Comparison of ENCODE assay signal across 18 cellular contexts in the genomic region with DNA sequence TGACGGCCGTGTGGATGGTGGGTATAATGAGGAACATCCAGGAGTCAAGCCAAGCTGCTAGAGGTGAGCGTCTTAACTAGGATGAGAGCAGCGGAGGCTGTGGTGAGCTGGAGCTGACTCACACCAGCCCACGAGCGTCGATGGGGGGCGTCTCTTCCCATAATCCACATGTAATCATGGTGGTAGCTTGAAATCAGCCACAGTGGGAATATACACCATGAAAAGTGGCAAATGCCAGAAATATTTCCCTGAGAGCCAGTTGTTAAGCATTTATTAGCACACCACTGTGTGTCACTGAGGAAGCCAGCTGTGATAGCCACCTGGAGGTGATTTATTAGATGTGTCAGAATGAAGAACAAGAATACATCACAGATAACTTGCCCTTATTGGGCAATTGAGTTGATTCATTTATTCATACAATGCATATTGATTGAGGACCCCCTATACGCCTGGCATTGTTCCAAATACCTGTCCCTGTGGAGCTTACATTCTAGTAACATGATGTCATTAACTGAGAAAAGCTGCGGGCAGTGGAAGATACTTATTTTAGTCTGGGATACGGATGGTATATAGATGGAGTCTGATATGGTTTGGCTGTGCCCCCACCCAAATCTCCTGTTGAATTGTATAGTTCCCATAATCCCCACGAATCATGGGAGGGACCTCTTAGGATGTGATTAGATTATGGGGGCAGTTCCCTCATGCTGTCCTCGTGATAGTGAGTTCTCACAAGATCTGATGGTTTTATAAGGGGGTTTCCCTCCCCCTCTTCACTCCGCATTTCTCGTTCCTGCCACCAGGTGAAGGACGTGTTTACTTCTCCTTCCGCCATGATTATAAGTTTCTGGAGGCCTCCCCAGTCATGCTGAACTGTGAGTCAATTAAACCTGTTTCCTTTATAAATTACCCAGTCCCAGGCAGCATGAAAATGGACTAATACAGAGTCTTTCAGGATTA.
DNase-seq lines count a peak whose midpoint lies in the region; ATAC-seq, FAIRE-seq and TF ChIP-seq lines count a peak whose summit lies in the region.
"Had no signal": no experiment of that assay in that cellular context is flagged by ENCODE, and none has a peak within 500 bp of the region (broad histone marks: within the 10 kb centered on the region; RNA-seq: fewer than 3 reads in every experiment).

No MANE protein-coding gene starts in this region.

- ATAC-seq in HCT116 (no peak), upper lobe of left lung (ENCODE audit: low FRiP score in 2 of 2) (no peak)
- no peak for ATAC-seq in CD4-positive, alpha-beta T cell (ENCODE audit: poor library complexity)
- no peak for ATAC-seq in stimulated activated effector memory CD8-positive, alpha-beta T cell treated with anti-CD3 and anti-CD28 coated beads, Interleukin-12 subunit alpha, Interleukin-12 subunit beta, amount 100 ng/mL, for 72 hours
- ATAC-seq: K562, lower lobe of right lung had no signal

- 83 to 84% methylated on average over 17 of the region's 17 CpGs for WGBS in upper lobe of left lung, 2 donors

- H3K36me3 ChIP-seq in HCT116 (ENCODE audit: control insufficient read depth in 1 of 2, insufficient read depth in 2 of 2, low read length in 2 of 2) = no peaks in the 10 kb centered on the region
- H3K36me3 ChIP-seq in astrocyte (ENCODE audit: insufficient read depth, low read length) = no peaks in the 10 kb centered on the region
- no peaks in the 10 kb centered on the region for H3K36me3 ChIP-seq in upper lobe of left lung
- H3K36me3 ChIP-seq: lower lobe of right lung, neutrophil had no signal

- H3K36me3 Mint-ChIP-seq in astrocyte (ENCODE audit: low read depth, unreplicated experiment) = no peaks in the 10 kb centered on the region
- no peaks in the 10 kb centered on the region for H3K36me3 Mint-ChIP-seq in CD4-positive, alpha-beta T cell (ENCODE audit: low read depth)
- H3K36me3 Mint-ChIP-seq in stimulated activated effector memory CD8-positive, alpha-beta T cell treated with anti-CD3 and anti-CD28 coated beads, Interleukin-12 subunit alpha, Interleukin-12 subunit beta, amount 100 ng/mL, for 72 hours = no peaks in the 10 kb centered on the region

- H3K9me2 ChIP-seq in HCT116 (ENCODE audit: insufficient read depth) = no peaks in the 10 kb centered on the region

- RAD21 ChIA-PET in HCT116 (lab: Charles Lee; ENCODE audit: low non-redundant PET in 1 of 2, low total read pairs in 2 of 2, uncharacterized antibody in 2 of 2, unreplicated experiment in 2 of 2) = no interaction called here

- H3K27ac Mint-ChIP-seq in astrocyte (ENCODE audit: unreplicated experiment) = peak overlapping the region; percentile 22
- H3K27ac Mint-ChIP-seq in CD4-positive, alpha-beta T cell = no peak overlapping the region
- H3K27ac Mint-ChIP-seq in stimulated activated effector memory CD8-positive, alpha-beta T cell treated with anti-CD3 and anti-CD28 coated beads, Interleukin-12 subunit alpha, Interleukin-12 subunit beta, amount 100 ng/mL, for 72 hours = no peak overlapping the region
- H3K27ac Mint-ChIP-seq: activated naive CD4-positive, alpha-beta T cell treated with anti-CD3 and anti-CD28 coated beads for 36 hours had no signal

- H3K9ac ChIP-seq in HCT116 (ENCODE audit: low read length) (no peak overlapping the region), astrocyte (ENCODE audit: low read length) (peak overlapping the region; percentile 28)

- H3K27me3 ChIP-seq in HCT116 (ENCODE audit: insufficient read depth, low read length) (no peaks in the 10 kb centered on the region), astrocyte (ENCODE audit: insufficient read depth, low read length) (no peaks in the 10 kb centered on the region), upper lobe of left lung (no peaks in the 10 kb centered on the region)
- no peaks in the 10 kb centered on the region for H3K27me3 ChIP-seq in CD4-positive, alpha-beta T cell (ENCODE audit: control insufficient read depth, insufficient read depth, low read length)
- H3K27me3 ChIP-seq: neutrophil had no signal

- peaks cover 19% of the 10 kb centered on the region for H3K4me1 Mint-ChIP-seq in astrocyte (ENCODE audit: low read depth, unreplicated experiment)
- H3K4me1 Mint-ChIP-seq in CD4-positive, alpha-beta T cell (ENCODE audit: low read depth) = no peaks in the 10 kb centered on the region
- H3K4me1 Mint-ChIP-seq in stimulated activated effector memory CD8-positive, alpha-beta T cell treated with anti-CD3 and anti-CD28 coated beads, Interleukin-12 subunit alpha, Interleukin-12 subunit beta, amount 100 ng/mL, for 72 hours = no peaks in the 10 kb centered on the region

- H3K27me3 Mint-ChIP-seq in astrocyte (ENCODE audit: low read depth, unreplicated experiment) = no peaks in the 10 kb centered on the region
- H3K27me3 Mint-ChIP-seq in CD4-positive, alpha-beta T cell = no peaks in the 10 kb centered on the region

- H4K20me1 ChIP-seq in HCT116 (ENCODE audit: insufficient read depth) (no peaks in the 10 kb centered on the region), astrocyte (ENCODE audit: insufficient read depth, low read length) (no peaks in the 10 kb centered on the region)

- peak; percentile 79 for DNase-seq in A172 (ENCODE audit: low spot score)
- no peak for DNase-seq in HCT116 (ENCODE audit: low read depth, low spot score)
- DNase-seq in astrocyte (ENCODE audit: low read depth) = peak; percentile 95
- DNase-seq in iris pigment epithelial cell (ENCODE audit: low read depth) = peak; percentile 86
- no peak for DNase-seq in SHP77 treated with DMSO at 0.1 percent for 48 hours (lab: John Stamatoyannopoulos, UW)
- no peak for DNase-seq in upper lobe of left lung
- no peak for DNase-seq in CD4-positive, alpha-beta T cell
- DNase-seq in stimulated activated effector memory CD8-positive, alpha-beta T cell treated with anti-CD3 and anti-CD28 coated beads, Interleukin-12 subunit alpha, Interleukin-12 subunit beta, amount 100 ng/mL, for 72 hours (ENCODE audit: low spot score in 2 of 2) = no peak
- DNase-seq: ACHN; activated naive CD4-positive, alpha-beta T cell treated with anti-CD3 and anti-CD28 coated beads for 36 hours; DMS153; lower lobe of right lung; NCI-H1694 treated with DMSO at 0.1 percent for 48 hours; NCI-H748 treated with DMSO at 0.1 percent for 48 hours had no signal

- H3K4me1 ChIP-seq in HCT116 (ENCODE audit: control insufficient read depth in 1 of 2, insufficient read depth in 2 of 2, low read length in 2 of 2) (peaks cover 0 to 4% of the 10 kb centered on the region in 2 experiments; a peak in 1 of 4 replicates), astrocyte (ENCODE audit: insufficient read depth, low read length) (peaks cover 9% of the 10 kb centered on the region), upper lobe of left lung (no peaks in the 10 kb centered on the region)
- H3K4me1 ChIP-seq: lower lobe of right lung had no signal

- no TSS peak for BruUV-seq in HCT116 (replicated peaks; lab: Mats Ljungman, UMichigan)

- POLR2A ChIA-PET in HCT116 (lab: Charles Lee) = interaction anchor here (0.9 kb wide), 1 partner anchor 12 kb away, joined by 3 read pairs; no protein-coding TSS in a partner anchor
- POLR2A ChIA-PET in CD4-positive, alpha-beta T cell (lab: Charles Lee) = no interaction called here

- TF ChIP-seq RAD21 in HCT116 (IDR thresholded peaks at IDR 0.05; ENCODE audit: low read depth) = no peak

- CTCF ChIA-PET in HCT116 (lab: Charles Lee) = no interaction called here
- CTCF ChIA-PET in CD4-positive, alpha-beta T cell (lab: Charles Lee) = no interaction called here

- TF ChIP-seq POLR2A in HCT116 (IDR thresholded peaks at IDR 0.05; ENCODE audit: borderline replicate concordance, extremely low read depth, insufficient read depth, insufficient read length) = no peak
- TF ChIP-seq POLR2A in upper lobe of left lung (IDR thresholded peaks at IDR 0.05) = no peak

- H3K79me2 ChIP-seq in HCT116 (ENCODE audit: insufficient read depth, low read length) (no peaks in the 10 kb centered on the region), astrocyte (ENCODE audit: insufficient read depth, low read length) (no peaks in the 10 kb centered on the region)

- no peak for TF ChIP-seq EP300 in upper lobe of left lung (IDR thresholded peaks at IDR 0.05)

- TF ChIP-seq CTCF in HCT116 (IDR thresholded peaks at IDR 0.05 in 2 of 3, conservative IDR thresholded peaks at IDR 0.05 in 1 of 3; ENCODE audit: borderline replicate concordance in 1 of 3, insufficient read depth in 1 of 3, low read depth in 2 of 3, low read length in 2 of 3) (peak in 2 of 3 experiments; percentile 31 to 42; a peak in 3 of 6 replicates), astrocyte (IDR thresholded peaks at IDR 0.05; ENCODE audit: insufficient read depth, low read depth, low read length) (no peak), upper lobe of left lung (IDR thresholded peaks at IDR 0.05) (no peak)
- TF ChIP-seq CTCF in CD4-positive, alpha-beta T cell (IDR thresholded peaks at IDR 0.05) = no peak

- H2AFZ ChIP-seq in HCT116 (ENCODE audit: low read depth, low read length, poor library complexity, severe bottlenecking) (no peak overlapping the region), astrocyte (ENCODE audit: low read depth, low read length) (peak overlapping the region; percentile 12)

- no peak for FAIRE-seq in astrocyte (lab: Jason Lieb, UNC)
- FAIRE-seq: GM12891, K562 had no signal

- no peaks in the 10 kb centered on the region for H3K9me3 Mint-ChIP-seq in astrocyte (ENCODE audit: unreplicated experiment)
- H3K9me3 Mint-ChIP-seq in CD4-positive, alpha-beta T cell = peaks cover 7% of the 10 kb centered on the region
- H3K9me3 Mint-ChIP-seq in stimulated activated effector memory CD8-positive, alpha-beta T cell treated with anti-CD3 and anti-CD28 coated beads, Interleukin-12 subunit alpha, Interleukin-12 subunit beta, amount 100 ng/mL, for 72 hours = peaks cover 14% of the 10 kb centered on the region
- H3K9me3 Mint-ChIP-seq: activated naive CD4-positive, alpha-beta T cell treated with anti-CD3 and anti-CD28 coated beads for 36 hours had no signal

- H3K4me2 ChIP-seq in HCT116 (ENCODE audit: low read length) (0 out of 2 replicates have a peak overlapping the region, but pooled peaks have one; percentile 6), astrocyte (ENCODE audit: low read length) (peak overlapping the region; percentile 45)

- H3K27ac ChIP-seq in HCT116 (ENCODE audit: low read depth, low read length) = no peak overlapping the region
- H3K27ac ChIP-seq in astrocyte (ENCODE audit: low read depth, low read length) = peak overlapping the region; percentile 44
- no peak overlapping the region for H3K27ac ChIP-seq in upper lobe of left lung
- no peak overlapping the region for H3K27ac ChIP-seq in CD4-positive, alpha-beta T cell (ENCODE audit: low read depth, low read length)
- H3K27ac ChIP-seq: lower lobe of right lung, neutrophil, skin epidermis had no signal

- H3K4me3 Mint-ChIP-seq in astrocyte (ENCODE audit: unreplicated experiment) = no peak overlapping the region
- H3K4me3 Mint-ChIP-seq in CD4-positive, alpha-beta T cell = no peak overlapping the region
- no peak overlapping the region for H3K4me3 Mint-ChIP-seq in stimulated activated effector memory CD8-positive, alpha-beta T cell treated with anti-CD3 and anti-CD28 coated beads, Interleukin-12 subunit alpha, Interleukin-12 subunit beta, amount 100 ng/mL, for 72 hours
- H3K4me3 Mint-ChIP-seq: activated naive CD4-positive, alpha-beta T cell treated with anti-CD3 and anti-CD28 coated beads for 36 hours had no signal

- intact Hi-C loops in HCT116 (cut with micrococcal nuclease) = no loop called here
- intact Hi-C loops in CD4-positive, alpha-beta T cell (cut with DNase I, micrococcal nuclease) = no loop called here

- H3K4me3 ChIP-seq in HCT116 (replicated peaks in 1 of 2; ENCODE audit: low read depth in 1 of 2, low read length in 2 of 2) = no peak overlapping the region
- H3K4me3 ChIP-seq in astrocyte (ENCODE audit: insufficient read depth, low read depth, low read length) = no peak overlapping the region
- H3K4me3 ChIP-seq in upper lobe of left lung = no peak overlapping the region
- H3K4me3 ChIP-seq: K562, lower lobe of right lung, skin epidermis had no signal

- no peaks in the 10 kb centered on the region for H3K9me3 ChIP-seq in HCT116 (ENCODE audit: control insufficient read depth in 1 of 2, insufficient read depth in 1 of 2, low read depth in 1 of 2, low read length in 2 of 2)
- no peaks in the 10 kb centered on the region for H3K9me3 ChIP-seq in astrocyte (ENCODE audit: insufficient read depth, low read depth, low read length)
- no peaks in the 10 kb centered on the region for H3K9me3 ChIP-seq in upper lobe of left lung
- H3K9me3 ChIP-seq in CD4-positive, alpha-beta T cell (ENCODE audit: control insufficient read depth, low read length) = peaks cover 3% of the 10 kb centered on the region
- H3K9me3 ChIP-seq: lower lobe of right lung, neutrophil had no signal

Comparison
In these comparisons a context has a peak if more than half of its experiments do, and no peak if none do; other contexts are left out.
1. DNase-seq: peak in A172 (single experiment), astrocyte (single experiment) and iris pigment epithelial cell (single experiment); none in HCT116 (single experiment), SHP77 treated with DMSO at 0.1 percent for 48 hours (single experiment), upper lobe of left lung (0 of 2), CD4-positive, alpha-beta T cell (0 of 10) and stimulated activated effector memory CD8-positive, alpha-beta T cell treated with anti-CD3 and anti-CD28 coated beads, Interleukin-12 subunit alpha, Interleukin-12 subunit beta, amount 100 ng/mL, for 72 hours (0 of 2).
2. CTCF ChIP-seq: peak in HCT116 (2 of 3); none in astrocyte (single experiment), upper lobe of left lung (0 of 6) and CD4-positive, alpha-beta T cell (single experiment).